Comparison of ENCODE assay signal across 7 cellular contexts in genomic region chr18:31943895-31944816, GRCh38. TPM values are rescaled to one million over a fixed set of nuclear protein-coding genes. Genes with fewer than 3 reads are reported as not detected.
A peak's percentile ranks its signal among the peaks of the same experiment; 100 is the strongest.
DNase-seq lines count a peak whose midpoint lies in the region; ATAC-seq lines count a peak whose summit lies in the region.

No MANE protein-coding gene starts in this region.

- ATAC-seq in stimulated activated memory B cell treated with anti-CD40 and anti-IgM and Interleukin-4, amounts not matched to agents 10 μg/mL and 1 μg/mL and 100 μg/mL, for 72 hours: no peak

- H3K4me3 Mint-ChIP-seq in activated CD4-positive, alpha-beta memory T cell treated with anti-CD3 and anti-CD28 coated beads, Interleukin-2, amount 10 ng/mL, durations not matched to agents 7 days and 5 days: peak overlapping the region; percentile 100
- H3K4me3 Mint-ChIP-seq in stimulated activated memory B cell treated with anti-CD40 and anti-IgM and Interleukin-4, amounts not matched to agents 10 μg/mL and 1 μg/mL and 100 μg/mL, for 72 hours: peak overlapping the region; percentile 99

- peak overlapping the region; percentile 95 for H3K27ac ChIP-seq in HUES48 (ENCODE audit: low read depth, low read length)

- peaks cover 3% of the 10 kb centered on the region for H3K36me3 ChIP-seq in HUES48 (ENCODE audit: control insufficient read depth, insufficient read depth, low read length)

- peaks cover 20% of the 10 kb centered on the region for H3K4me1 ChIP-seq in HUES48 (ENCODE audit: control insufficient read depth, insufficient read depth, low read length)

- H3K27me3 Mint-ChIP-seq in activated CD4-positive, alpha-beta memory T cell treated with anti-CD3 and anti-CD28 coated beads, Interleukin-2, amount 10 ng/mL, durations not matched to agents 7 days and 5 days: no peaks in the 10 kb centered on the region
- no peaks in the 10 kb centered on the region for H3K27me3 Mint-ChIP-seq in stimulated activated memory B cell treated with anti-CD40 and anti-IgM and Interleukin-4, amounts not matched to agents 10 μg/mL and 1 μg/mL and 100 μg/mL, for 72 hours

- 0 out of 2 replicates have a peak, but pooled peaks cover 7% of the 10 kb centered on the region for H3K9me3 ChIP-seq in HUES48 (ENCODE audit: control insufficient read depth, insufficient read depth, low read length)

- POLR2A ChIA-PET in activated CD4-positive, alpha-beta memory T cell treated with anti-CD3 and anti-CD28 coated beads, Interleukin-2, amount 10 ng/mL, durations not matched to agents 7 days and 5 days (lab: Charles Lee): interaction anchor here (0.9 to 4.0 kb wide), 12 partner anchors 11 to 148 kb away, joined by 3 to 132 read pairs (median 8); partner anchors contain the start of genes RNF125 and RNF138

- CTCF ChIA-PET in activated CD4-positive, alpha-beta memory T cell treated with anti-CD3 and anti-CD28 coated beads, Interleukin-2, amount 10 ng/mL, durations not matched to agents 7 days and 5 days (lab: Charles Lee): interaction anchor here (0.9 to 4.5 kb wide), 11 partner anchors 7 to 152 kb away, joined by 3 to 56 read pairs (median 6); partner anchors contain the start of gene RNF125

- H3K9ac ChIP-seq in HUES48 (ENCODE audit: low read depth, low read length): peak overlapping the region; percentile 65

- H3K9me3 Mint-ChIP-seq in activated CD4-positive, alpha-beta memory T cell treated with anti-CD3 and anti-CD28 coated beads, Interleukin-2, amount 10 ng/mL, durations not matched to agents 7 days and 5 days: no peaks in the 10 kb centered on the region
- H3K9me3 Mint-ChIP-seq in stimulated activated memory B cell treated with anti-CD40 and anti-IgM and Interleukin-4, amounts not matched to agents 10 μg/mL and 1 μg/mL and 100 μg/mL, for 72 hours: no peaks in the 10 kb centered on the region

- H3K27ac Mint-ChIP-seq in activated CD4-positive, alpha-beta memory T cell treated with anti-CD3 and anti-CD28 coated beads, Interleukin-2, amount 10 ng/mL, durations not matched to agents 7 days and 5 days: peak overlapping the region; percentile 89
- peak overlapping the region; percentile 94 for H3K27ac Mint-ChIP-seq in stimulated activated memory B cell treated with anti-CD40 and anti-IgM and Interleukin-4, amounts not matched to agents 10 μg/mL and 1 μg/mL and 100 μg/mL, for 72 hours

- H3K4me1 Mint-ChIP-seq in activated CD4-positive, alpha-beta memory T cell treated with anti-CD3 and anti-CD28 coated beads, Interleukin-2, amount 10 ng/mL, durations not matched to agents 7 days and 5 days: peaks cover 45% of the 10 kb centered on the region
- peaks cover 35% of the 10 kb centered on the region for H3K4me1 Mint-ChIP-seq in stimulated activated memory B cell treated with anti-CD40 and anti-IgM and Interleukin-4, amounts not matched to agents 10 μg/mL and 1 μg/mL and 100 μg/mL, for 72 hours

- peaks cover 14% of the 10 kb centered on the region for H3K36me3 Mint-ChIP-seq in activated CD4-positive, alpha-beta memory T cell treated with anti-CD3 and anti-CD28 coated beads, Interleukin-2, amount 10 ng/mL, durations not matched to agents 7 days and 5 days (ENCODE audit: low read depth)
- peaks cover 7% of the 10 kb centered on the region for H3K36me3 Mint-ChIP-seq in stimulated activated memory B cell treated with anti-CD40 and anti-IgM and Interleukin-4, amounts not matched to agents 10 μg/mL and 1 μg/mL and 100 μg/mL, for 72 hours

- H3K27me3 ChIP-seq in HUES48 (ENCODE audit: control insufficient read depth, insufficient read depth, low read length): no peaks in the 10 kb centered on the region

- H3K4me3 ChIP-seq in HUES48 (ENCODE audit: low read depth, low read length): peak overlapping the region; percentile 97
- H3K4me3 ChIP-seq in iPS-11a (ENCODE audit: low read depth, low read length): peak overlapping the region; percentile 76

- DNase-seq in activated CD4-positive, alpha-beta memory T cell treated with anti-CD3 and anti-CD28 coated beads, Interleukin-2, amount 10 ng/mL, durations not matched to agents 7 days and 5 days: no peak
- DNase-seq in NCI-H774 (lab: John Stamatoyannopoulos, UW) (no peak), NCI-H2107 treated with DMSO at 0.1 percent for 48 hours (lab: John Stamatoyannopoulos, UW; ENCODE audit: unreplicated experiment) (no peak), ureter (ENCODE audit: low spot score) (no peak)

RNA-seq across cellular contexts. Expression of gene TRAPPC8, which starts 1.2 kb away (rescaled TPM):
- total RNA-seq in activated CD4-positive, alpha-beta memory T cell treated with anti-CD3 and anti-CD28 coated beads, Interleukin-2, amount 10 ng/mL, durations not matched to agents 7 days and 5 days: 10 to 100 TPM; 40.1 to 42.7 TPM
- 75.5 TPM for total RNA-seq in ureter
